In genomic region chr16:84648595-84649510, GRCh38 we compare ENCODE assay signal across 1 cellular context.
A peak's percentile ranks its signal among the peaks of the same experiment; 100 is the strongest.
TF ChIP-seq lines count a peak whose summit lies in the region.

No MANE protein-coding gene starts in this region.

TF ChIP-seq in K562, 482 proteins besides CTCF, POLR2A, EP300 and RAD21 (continued from another document and continues in another):
- TF ChIP-seq NONO (IDR thresholded peaks at IDR 0.05; ENCODE audit: low read depth in 2 of 2, low read length in 1 of 2) (no peak; a peak in 2 of 4 replicates), POLR2G (IDR thresholded peaks at IDR 0.05; ENCODE audit: low read depth, low read length) (peak; percentile 86), CREB1 (IDR thresholded peaks at IDR 0.05) (no peak), CREB1 (CRISPR knock-in tag; IDR thresholded peaks at IDR 0.05) (peak; percentile 49; the same call in 1 of the 2 replicates), ELK1 (CRISPR knock-in tag; IDR thresholded peaks at IDR 0.05) (no peak), MAZ (CRISPR knock-in tag; conservative IDR thresholded peaks at IDR 0.05 in 1 of 2, IDR thresholded peaks at IDR 0.05 in 1 of 2) (peak; percentile 66 to 71; a peak in 3 of 4 replicates), TAF7 (tag; IDR thresholded peaks at IDR 0.05) (no peak), FUS (optimal IDR thresholded peaks at IDR 0.05; ENCODE audit: low read depth, low read length) (peak; percentile 38), SP1 (CRISPR knock-in tag; IDR thresholded peaks at IDR 0.05) (peak; percentile 46; the same call in 1 of the 2 replicates), ZNF449 (CRISPR knock-in tag; IDR thresholded peaks at IDR 0.05) (no peak), ADNP (tag; IDR thresholded peaks at IDR 0.05) (no peak), GABPB1 (CRISPR knock-in tag; IDR thresholded peaks at IDR 0.05) (peak; percentile 66), PHF8 (IDR thresholded peaks at IDR 0.05; ENCODE audit: borderline replicate concordance, low read length) (peak; percentile 75; the same call in 1 of the 2 replicates), HNRNPLL (IDR thresholded peaks at IDR 0.05; ENCODE audit: low read depth, low read length, poor library complexity, severe bottlenecking) (peak; percentile 51), ZNF830 (CRISPR knock-in tag; IDR thresholded peaks at IDR 0.05) (peak; percentile 59; the same call in 1 of the 2 replicates), BACH1 (tag; IDR thresholded peaks at IDR 0.05) (no peak), ZFX (CRISPR knock-in tag; IDR thresholded peaks at IDR 0.05) (peak; percentile 48; the same call in 1 of the 2 replicates), SMARCB1 (IDR thresholded peaks at IDR 0.05; ENCODE audit: insufficient read length, low read depth) (no peak), PPARD (CRISPR knock-in tag; IDR thresholded peaks at IDR 0.05) (no peak), ARHGAP35 (IDR thresholded peaks at IDR 0.05; ENCODE audit: partially characterized antibody) (no peak), ZBTB7A (IDR thresholded peaks at IDR 0.05; ENCODE audit: borderline replicate concordance, control insufficient read depth, low read depth, low read length) (peak; percentile 81; the same call in 1 of the 2 replicates), EGR1 (conservative IDR thresholded peaks at IDR 0.05) (peak; percentile 14; the same call in 1 of the 2 replicates), ATF1 (CRISPR knock-in tag; IDR thresholded peaks at IDR 0.05) (no peak), ATF1 (tag; IDR thresholded peaks at IDR 0.05) (peak; percentile 41), HDAC1 (IDR thresholded peaks at IDR 0.05) (0 out of 4 replicates have a peak, but pooled peaks of 1 of the 2 experiments have one; percentile 27), ZNF644 (tag; IDR thresholded peaks at IDR 0.05; ENCODE audit: low read depth) (no peak), NR2C2 (CRISPR knock-in tag; IDR thresholded peaks at IDR 0.05) (no peak), NR2C2 (tag; IDR thresholded peaks at IDR 0.05) (peak; percentile 80), NR4A1 (CRISPR knock-in tag; IDR thresholded peaks at IDR 0.05) (no peak), NR4A1 (tag; IDR thresholded peaks at IDR 0.05) (0 out of 2 replicates have a peak, but pooled peaks have one; percentile 47), FIP1L1 (IDR thresholded peaks at IDR 0.05; ENCODE audit: low read depth, low read length, poor library complexity, severe bottlenecking) (no peak), PTBP1 (IDR thresholded peaks at IDR 0.05; ENCODE audit: low read depth, low read length) (no peak), RB1 (IDR thresholded peaks at IDR 0.05; ENCODE audit: low read depth) (peak; percentile 43; the same call in 1 of the 2 replicates), DNMT1 (IDR thresholded peaks at IDR 0.05) (no peak), SMARCE1 (IDR thresholded peaks at IDR 0.05) (0 out of 2 replicates have a peak, but pooled peaks have one; percentile 28), TARDBP (IDR thresholded peaks at IDR 0.05) (0 out of 2 replicates have a peak, but pooled peaks have one; percentile 51), SAFB (IDR thresholded peaks at IDR 0.05; ENCODE audit: borderline replicate concordance, low read depth, low read length) (0 out of 2 replicates have a peak, but pooled peaks have one; percentile 13), ZBTB1 (CRISPR knock-in tag; IDR thresholded peaks at IDR 0.05; ENCODE audit: borderline replicate concordance, low read depth) (peak; percentile 64; the same call in 1 of the 2 replicates), ZNF146 (CRISPR knock-in tag; IDR thresholded peaks at IDR 0.05; ENCODE audit: unreplicated experiment) (peak; percentile 4), ZNF778 (CRISPR knock-in tag; IDR thresholded peaks at IDR 0.05) (no peak), MCM2 (IDR thresholded peaks at IDR 0.05; ENCODE audit: low read depth) (no peak), RBFOX2 (IDR thresholded peaks at IDR 0.05; ENCODE audit: low read depth, low read length) (peak; percentile 73), MNT (conservative IDR thresholded peaks at IDR 0.05) (peak in 1 of 2 experiments; percentile 37; a peak in 2 of 4 replicates), NEUROD1 (IDR thresholded peaks at IDR 0.05; ENCODE audit: borderline replicate concordance, low read depth, low read length, partially characterized antibody) (no peak), ZNF586 (CRISPR knock-in tag; conservative IDR thresholded peaks at IDR 0.05) (no peak), ZEB2 (IDR thresholded peaks at IDR 0.05) (no peak; the same call in 1 of the 2 replicates), SMARCC2 (IDR thresholded peaks at IDR 0.05; ENCODE audit: low read depth) (no peak)
- TF ChIP-seq, protein P1, sequence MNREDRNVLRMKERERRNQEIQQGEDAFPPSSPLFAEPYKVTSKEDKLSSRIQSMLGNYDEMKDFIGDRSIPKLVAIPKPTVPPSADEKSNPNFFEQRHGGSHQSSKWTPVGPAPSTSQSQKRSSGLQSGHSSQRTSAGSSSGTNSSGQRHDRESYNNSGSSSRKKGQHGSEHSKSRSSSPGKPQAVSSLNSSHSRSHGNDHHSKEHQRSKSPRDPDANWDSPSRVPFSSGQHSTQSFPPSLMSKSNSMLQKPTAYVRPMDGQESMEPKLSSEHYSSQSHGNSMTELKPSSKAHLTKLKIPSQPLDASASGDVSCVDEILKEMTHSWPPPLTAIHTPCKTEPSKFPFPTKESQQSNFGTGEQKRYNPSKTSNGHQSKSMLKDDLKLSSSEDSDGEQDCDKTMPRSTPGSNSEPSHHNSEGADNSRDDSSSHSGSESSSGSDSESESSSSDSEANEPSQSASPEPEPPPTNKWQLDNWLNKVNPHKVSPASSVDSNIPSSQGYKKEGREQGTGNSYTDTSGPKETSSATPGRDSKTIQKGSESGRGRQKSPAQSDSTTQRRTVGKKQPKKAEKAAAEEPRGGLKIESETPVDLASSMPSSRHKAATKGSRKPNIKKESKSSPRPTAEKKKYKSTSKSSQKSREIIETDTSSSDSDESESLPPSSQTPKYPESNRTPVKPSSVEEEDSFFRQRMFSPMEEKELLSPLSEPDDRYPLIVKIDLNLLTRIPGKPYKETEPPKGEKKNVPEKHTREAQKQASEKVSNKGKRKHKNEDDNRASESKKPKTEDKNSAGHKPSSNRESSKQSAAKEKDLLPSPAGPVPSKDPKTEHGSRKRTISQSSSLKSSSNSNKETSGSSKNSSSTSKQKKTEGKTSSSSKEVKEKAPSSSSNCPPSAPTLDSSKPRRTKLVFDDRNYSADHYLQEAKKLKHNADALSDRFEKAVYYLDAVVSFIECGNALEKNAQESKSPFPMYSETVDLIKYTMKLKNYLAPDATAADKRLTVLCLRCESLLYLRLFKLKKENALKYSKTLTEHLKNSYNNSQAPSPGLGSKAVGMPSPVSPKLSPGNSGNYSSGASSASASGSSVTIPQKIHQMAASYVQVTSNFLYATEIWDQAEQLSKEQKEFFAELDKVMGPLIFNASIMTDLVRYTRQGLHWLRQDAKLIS (CRISPR knock-in tag; IDR thresholded peaks at IDR 0.05) = 0 out of 2 replicates have a peak, but pooled peaks have one; percentile 31
- TF ChIP-seq, protein P2, sequence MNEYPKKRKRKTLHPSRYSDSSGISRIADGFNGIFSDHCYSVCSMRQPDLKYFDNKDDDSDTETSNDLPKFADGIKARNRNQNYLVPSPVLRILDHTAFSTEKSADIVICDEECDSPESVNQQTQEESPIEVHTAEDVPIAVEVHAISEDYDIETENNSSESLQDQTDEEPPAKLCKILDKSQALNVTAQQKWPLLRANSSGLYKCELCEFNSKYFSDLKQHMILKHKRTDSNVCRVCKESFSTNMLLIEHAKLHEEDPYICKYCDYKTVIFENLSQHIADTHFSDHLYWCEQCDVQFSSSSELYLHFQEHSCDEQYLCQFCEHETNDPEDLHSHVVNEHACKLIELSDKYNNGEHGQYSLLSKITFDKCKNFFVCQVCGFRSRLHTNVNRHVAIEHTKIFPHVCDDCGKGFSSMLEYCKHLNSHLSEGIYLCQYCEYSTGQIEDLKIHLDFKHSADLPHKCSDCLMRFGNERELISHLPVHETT (CRISPR knock-in tag; conservative IDR thresholded peaks at IDR 0.05 in 1 of 2, IDR thresholded peaks at IDR 0.05 in 1 of 2) = peak in 1 of 2 experiments; percentile 5; a peak in 1 of 4 replicates
- TF ChIP-seq, protein P3, sequence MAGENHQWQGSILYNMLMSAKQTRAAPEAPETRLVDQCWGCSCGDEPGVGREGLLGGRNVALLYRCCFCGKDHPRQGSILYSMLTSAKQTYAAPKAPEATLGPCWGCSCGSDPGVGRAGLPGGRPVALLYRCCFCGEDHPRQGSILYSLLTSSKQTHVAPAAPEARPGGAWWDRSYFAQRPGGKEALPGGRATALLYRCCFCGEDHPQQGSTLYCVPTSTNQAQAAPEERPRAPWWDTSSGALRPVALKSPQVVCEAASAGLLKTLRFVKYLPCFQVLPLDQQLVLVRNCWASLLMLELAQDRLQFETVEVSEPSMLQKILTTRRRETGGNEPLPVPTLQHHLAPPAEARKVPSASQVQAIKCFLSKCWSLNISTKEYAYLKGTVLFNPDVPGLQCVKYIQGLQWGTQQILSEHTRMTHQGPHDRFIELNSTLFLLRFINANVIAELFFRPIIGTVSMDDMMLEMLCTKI (IDR thresholded peaks at IDR 0.05; ENCODE audit: partially characterized antibody) = no peak
- TF ChIP-seq, protein P4, sequence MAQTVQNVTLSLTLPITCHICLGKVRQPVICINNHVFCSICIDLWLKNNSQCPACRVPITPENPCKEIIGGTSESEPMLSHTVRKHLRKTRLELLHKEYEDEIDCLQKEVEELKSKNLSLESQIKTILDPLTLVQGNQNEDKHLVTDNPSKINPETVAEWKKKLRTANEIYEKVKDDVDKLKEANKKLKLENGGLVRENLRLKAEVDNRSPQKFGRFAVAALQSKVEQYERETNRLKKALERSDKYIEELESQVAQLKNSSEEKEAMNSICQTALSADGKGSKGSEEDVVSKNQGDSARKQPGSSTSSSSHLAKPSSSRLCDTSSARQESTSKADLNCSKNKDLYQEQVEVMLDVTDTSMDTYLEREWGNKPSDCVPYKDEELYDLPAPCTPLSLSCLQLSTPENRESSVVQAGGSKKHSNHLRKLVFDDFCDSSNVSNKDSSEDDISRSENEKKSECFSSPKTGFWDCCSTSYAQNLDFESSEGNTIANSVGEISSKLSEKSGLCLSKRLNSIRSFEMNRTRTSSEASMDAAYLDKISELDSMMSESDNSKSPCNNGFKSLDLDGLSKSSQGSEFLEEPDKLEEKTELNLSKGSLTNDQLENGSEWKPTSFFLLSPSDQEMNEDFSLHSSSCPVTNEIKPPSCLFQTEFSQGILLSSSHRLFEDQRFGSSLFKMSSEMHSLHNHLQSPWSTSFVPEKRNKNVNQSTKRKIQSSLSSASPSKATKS (CRISPR knock-in tag; IDR thresholded peaks at IDR 0.05) = no peak
- TF ChIP-seq, protein P5, sequence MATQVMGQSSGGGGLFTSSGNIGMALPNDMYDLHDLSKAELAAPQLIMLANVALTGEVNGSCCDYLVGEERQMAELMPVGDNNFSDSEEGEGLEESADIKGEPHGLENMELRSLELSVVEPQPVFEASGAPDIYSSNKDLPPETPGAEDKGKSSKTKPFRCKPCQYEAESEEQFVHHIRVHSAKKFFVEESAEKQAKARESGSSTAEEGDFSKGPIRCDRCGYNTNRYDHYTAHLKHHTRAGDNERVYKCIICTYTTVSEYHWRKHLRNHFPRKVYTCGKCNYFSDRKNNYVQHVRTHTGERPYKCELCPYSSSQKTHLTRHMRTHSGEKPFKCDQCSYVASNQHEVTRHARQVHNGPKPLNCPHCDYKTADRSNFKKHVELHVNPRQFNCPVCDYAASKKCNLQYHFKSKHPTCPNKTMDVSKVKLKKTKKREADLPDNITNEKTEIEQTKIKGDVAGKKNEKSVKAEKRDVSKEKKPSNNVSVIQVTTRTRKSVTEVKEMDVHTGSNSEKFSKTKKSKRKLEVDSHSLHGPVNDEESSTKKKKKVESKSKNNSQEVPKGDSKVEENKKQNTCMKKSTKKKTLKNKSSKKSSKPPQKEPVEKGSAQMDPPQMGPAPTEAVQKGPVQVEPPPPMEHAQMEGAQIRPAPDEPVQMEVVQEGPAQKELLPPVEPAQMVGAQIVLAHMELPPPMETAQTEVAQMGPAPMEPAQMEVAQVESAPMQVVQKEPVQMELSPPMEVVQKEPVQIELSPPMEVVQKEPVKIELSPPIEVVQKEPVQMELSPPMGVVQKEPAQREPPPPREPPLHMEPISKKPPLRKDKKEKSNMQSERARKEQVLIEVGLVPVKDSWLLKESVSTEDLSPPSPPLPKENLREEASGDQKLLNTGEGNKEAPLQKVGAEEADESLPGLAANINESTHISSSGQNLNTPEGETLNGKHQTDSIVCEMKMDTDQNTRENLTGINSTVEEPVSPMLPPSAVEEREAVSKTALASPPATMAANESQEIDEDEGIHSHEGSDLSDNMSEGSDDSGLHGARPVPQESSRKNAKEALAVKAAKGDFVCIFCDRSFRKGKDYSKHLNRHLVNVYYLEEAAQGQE (CRISPR knock-in tag; IDR thresholded peaks at IDR 0.05; ENCODE audit: low read depth) = 0 out of 2 replicates have a peak, but pooled peaks have one; percentile 47
